In the genomic region with DNA sequence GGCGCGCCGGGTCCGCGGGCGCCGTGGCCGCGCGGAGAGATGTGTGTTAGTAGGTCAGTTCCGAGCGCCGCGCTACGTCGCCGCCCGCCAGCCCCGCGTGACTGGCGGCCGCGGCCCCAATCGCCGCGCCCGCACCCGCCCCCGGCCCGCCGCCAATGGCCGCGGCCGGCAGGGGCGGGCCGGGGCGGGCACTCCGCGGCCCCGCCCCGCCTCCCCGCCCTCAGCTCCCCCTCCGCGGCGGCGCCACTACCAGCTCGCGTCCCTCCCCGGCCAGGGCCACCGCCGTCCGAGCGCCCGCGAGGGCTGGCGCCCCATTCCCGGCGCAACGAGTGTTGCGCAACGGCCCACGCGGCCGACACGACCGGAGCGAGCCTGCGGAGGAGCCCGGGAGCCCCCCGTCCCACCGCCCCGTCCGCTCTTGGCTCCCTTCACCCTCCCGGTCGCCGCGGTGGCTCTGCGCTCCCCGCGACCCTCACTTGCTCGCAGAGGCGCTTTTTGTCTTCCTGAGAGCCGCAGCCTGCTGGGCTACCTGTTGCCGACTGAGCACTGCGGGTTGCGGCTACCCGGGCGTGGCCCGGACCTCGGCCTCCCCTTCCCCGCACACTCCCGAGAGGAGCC, we compare ENCODE assay signal across 8 cellular contexts. TPM values are rescaled to one million over a fixed set of nuclear protein-coding genes. Genes with fewer than 3 reads are reported as not detected.
A peak's percentile ranks its signal among the peaks of the same experiment; 100 is the strongest.
DNase-seq lines count a peak whose midpoint lies in the region; ATAC-seq and TF ChIP-seq lines count a peak whose summit lies in the region.

A gene with protein sequence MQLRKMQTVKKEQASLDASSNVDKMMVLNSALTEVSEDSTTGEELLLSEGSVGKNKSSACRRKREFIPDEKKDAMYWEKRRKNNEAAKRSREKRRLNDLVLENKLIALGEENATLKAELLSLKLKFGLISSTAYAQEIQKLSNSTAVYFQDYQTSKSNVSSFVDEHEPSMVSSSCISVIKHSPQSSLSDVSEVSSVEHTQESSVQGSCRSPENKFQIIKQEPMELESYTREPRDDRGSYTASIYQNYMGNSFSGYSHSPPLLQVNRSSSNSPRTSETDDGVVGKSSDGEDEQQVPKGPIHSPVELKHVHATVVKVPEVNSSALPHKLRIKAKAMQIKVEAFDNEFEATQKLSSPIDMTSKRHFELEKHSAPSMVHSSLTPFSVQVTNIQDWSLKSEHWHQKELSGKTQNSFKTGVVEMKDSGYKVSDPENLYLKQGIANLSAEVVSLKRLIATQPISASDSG (minus strand): TSS at position 48 of the 618 bp plus-strand sequence. CDS start 13,098 bp downstream, outside the sequence.

- peaks cover 52% of the 10 kb centered on the region for H3K36me3 Mint-ChIP-seq in Calu3 (ENCODE audit: insufficient read depth, unreplicated experiment)
- H3K36me3 Mint-ChIP-seq in natural killer cell, result no peaks in the 10 kb centered on the region

- H3K9me3 Mint-ChIP-seq in Calu3 (ENCODE audit: low read depth, unreplicated experiment) (no peaks in the 10 kb centered on the region), natural killer cell (no peaks in the 10 kb centered on the region)

- CTCF ChIA-PET in Calu3 (lab: Charles Lee), result interaction anchor here (0.7 to 1.8 kb wide), 3 partner anchors 138 to 352 kb away, joined by 3 to 4 read pairs (median 3); no protein-coding TSS in a partner anchor

- BruUV-seq in Calu3 (replicated peaks; lab: Mats Ljungman, UMichigan), result no TSS peak

- DNase-seq in Calu3 (peak; percentile 79), HuH-7 (ENCODE audit: low spot score) (peak; percentile 73), RPMI8226 (peak; percentile 86), fibroblast of peridontal ligament (ENCODE audit: extremely low read depth) (peak; percentile 60), natural killer cell (peak; percentile 72)
- peak; percentile 62 for DNase-seq in activated T-helper 9 cell treated with anti-CD3 and anti-CD28 coated beads, Interleukin-2, amount 50 U/mL, for 16 hours (ENCODE audit: low read depth)
- peak; percentile 82 for DNase-seq in stimulated activated naive CD8-positive, alpha-beta T cell treated with anti-CD3 and anti-CD28 coated beads, Interleukin-15, Interleukin-2, amounts not matched to agents 100 U/mL and 50 U/mL, for 24 hours

- H3K27me3 Mint-ChIP-seq in Calu3 (ENCODE audit: unreplicated experiment) (no peaks in the 10 kb centered on the region), natural killer cell (ENCODE audit: low read depth in 2 of 2) (peaks cover 0 to 5% of the 10 kb centered on the region in 2 donors)

- no peak for TF ChIP-seq CTCF in Calu3 (IDR thresholded peaks at IDR 0.05; ENCODE audit: unreplicated experiment)
- TF ChIP-seq CTCF in natural killer cell (IDR thresholded peaks at IDR 0.05), result no peak

- H3K27ac Mint-ChIP-seq in Calu3 (ENCODE audit: unreplicated experiment), result peak within 1 kb of the TSS; percentile 94
- peak within 1 kb of the TSS; percentile 92 to 98 for H3K27ac Mint-ChIP-seq in natural killer cell

- intact Hi-C loops in Calu3 (cut with micrococcal nuclease; ENCODE audit: unreplicated experiment), result loop anchor here (2.0 to 10.0 kb wide), 3 partner anchors 69 to 335 kb away; no protein-coding TSS in a partner anchor
- intact Hi-C loops in natural killer cell (cut with micrococcal nuclease), result loop anchor here (1.0 to 5.0 kb wide), 3 partner anchors 63 to 322 kb away; a partner anchor contains a TSS

- peak; percentile 65 for ATAC-seq in GM21447 (IDR thresholded peaks at IDR 0.05; ENCODE audit: unreplicated experiment)
- ATAC-seq in natural killer cell, result peak; percentile 68 to 89 (median 83)
- peak; percentile 71 for ATAC-seq in stimulated activated naive CD8-positive, alpha-beta T cell treated with anti-CD3 and anti-CD28 coated beads, Interleukin-15, Interleukin-2, amounts not matched to agents 100 U/mL and 50 U/mL, for 24 hours

- H3K4me1 Mint-ChIP-seq in Calu3 (ENCODE audit: low read depth, unreplicated experiment) (peaks cover 34% of the 10 kb centered on the region), natural killer cell (peaks cover 57 to 59% of the 10 kb centered on the region in 2 donors)

- H3K4me3 Mint-ChIP-seq in Calu3 (ENCODE audit: low read depth, unreplicated experiment), result peak within 1 kb of the TSS; percentile 96
- peak within 1 kb of the TSS; percentile 97 for H3K4me3 Mint-ChIP-seq in natural killer cell

RNA-seq across cellular contexts. Expression of the gene that starts here (rescaled TPM):
- total RNA-seq in Calu3 (2022), result 12.4 and 13.3 TPM in 2 replicates
- total RNA-seq in natural killer cell, result 10 to 100 TPM; 94.6 to 98.0 (median 97.0) TPM

Comparison
In these comparisons a context has a peak if more than half of its experiments do, and no peak if none do; other contexts are left out.
1. Peak in every context shown above with its lines: DNase-seq and ATAC-seq.